In the genomic region with DNA sequence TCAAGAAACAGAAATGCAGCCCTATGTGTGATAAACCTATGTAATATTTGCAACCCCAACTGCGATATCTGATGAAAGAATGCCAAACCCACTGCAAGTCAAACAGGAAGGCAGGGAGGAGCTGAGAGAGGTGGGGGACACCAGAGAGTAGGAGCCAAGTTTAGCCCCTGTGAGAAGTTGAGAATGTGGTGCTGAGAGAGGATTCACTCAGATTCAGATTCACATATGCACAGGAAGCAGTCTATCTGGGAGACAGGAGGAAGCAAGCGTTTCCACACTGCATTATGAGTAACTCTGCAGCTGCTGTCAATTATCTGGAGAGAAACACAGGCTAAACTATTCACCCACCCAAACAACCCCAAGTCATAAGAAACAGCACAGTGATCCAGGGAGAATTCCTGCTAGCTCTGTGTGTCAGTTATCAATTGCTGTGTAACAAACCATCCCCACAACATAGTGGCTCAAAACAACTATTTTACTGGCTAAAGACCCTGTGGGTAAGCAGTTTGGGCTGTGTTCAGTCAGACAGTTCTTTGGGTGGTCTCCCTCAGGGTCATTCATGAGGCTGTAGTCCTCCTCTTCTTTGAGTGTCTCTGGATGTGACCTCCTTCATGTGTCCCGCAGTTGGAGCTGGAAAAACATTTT, we compare ENCODE assay signal across 1 cellular context.
TF ChIP-seq lines count a peak whose summit lies in the region.

No MANE protein-coding gene starts in this region.

TF ChIP-seq in WTC11, 78 proteins besides CTCF, POLR2A, EP300 and RAD21 (continued from another document):
- TF ChIP-seq, protein P1, sequence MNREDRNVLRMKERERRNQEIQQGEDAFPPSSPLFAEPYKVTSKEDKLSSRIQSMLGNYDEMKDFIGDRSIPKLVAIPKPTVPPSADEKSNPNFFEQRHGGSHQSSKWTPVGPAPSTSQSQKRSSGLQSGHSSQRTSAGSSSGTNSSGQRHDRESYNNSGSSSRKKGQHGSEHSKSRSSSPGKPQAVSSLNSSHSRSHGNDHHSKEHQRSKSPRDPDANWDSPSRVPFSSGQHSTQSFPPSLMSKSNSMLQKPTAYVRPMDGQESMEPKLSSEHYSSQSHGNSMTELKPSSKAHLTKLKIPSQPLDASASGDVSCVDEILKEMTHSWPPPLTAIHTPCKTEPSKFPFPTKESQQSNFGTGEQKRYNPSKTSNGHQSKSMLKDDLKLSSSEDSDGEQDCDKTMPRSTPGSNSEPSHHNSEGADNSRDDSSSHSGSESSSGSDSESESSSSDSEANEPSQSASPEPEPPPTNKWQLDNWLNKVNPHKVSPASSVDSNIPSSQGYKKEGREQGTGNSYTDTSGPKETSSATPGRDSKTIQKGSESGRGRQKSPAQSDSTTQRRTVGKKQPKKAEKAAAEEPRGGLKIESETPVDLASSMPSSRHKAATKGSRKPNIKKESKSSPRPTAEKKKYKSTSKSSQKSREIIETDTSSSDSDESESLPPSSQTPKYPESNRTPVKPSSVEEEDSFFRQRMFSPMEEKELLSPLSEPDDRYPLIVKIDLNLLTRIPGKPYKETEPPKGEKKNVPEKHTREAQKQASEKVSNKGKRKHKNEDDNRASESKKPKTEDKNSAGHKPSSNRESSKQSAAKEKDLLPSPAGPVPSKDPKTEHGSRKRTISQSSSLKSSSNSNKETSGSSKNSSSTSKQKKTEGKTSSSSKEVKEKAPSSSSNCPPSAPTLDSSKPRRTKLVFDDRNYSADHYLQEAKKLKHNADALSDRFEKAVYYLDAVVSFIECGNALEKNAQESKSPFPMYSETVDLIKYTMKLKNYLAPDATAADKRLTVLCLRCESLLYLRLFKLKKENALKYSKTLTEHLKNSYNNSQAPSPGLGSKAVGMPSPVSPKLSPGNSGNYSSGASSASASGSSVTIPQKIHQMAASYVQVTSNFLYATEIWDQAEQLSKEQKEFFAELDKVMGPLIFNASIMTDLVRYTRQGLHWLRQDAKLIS (CRISPR knock-in tag; IDR thresholded peaks at IDR 0.05; ENCODE audit: borderline replicate concordance) = no peak
- TF ChIP-seq IRF2 (CRISPR knock-in tag; IDR thresholded peaks at IDR 0.05; ENCODE audit: borderline replicate concordance, low read depth) (no peak), OVOL2 (CRISPR knock-in tag; IDR thresholded peaks at IDR 0.05; ENCODE audit: borderline replicate concordance) (no peak), TEAD4 (CRISPR knock-in tag; IDR thresholded peaks at IDR 0.05) (no peak), TCF7 (CRISPR knock-in tag; IDR thresholded peaks at IDR 0.05; ENCODE audit: low read depth) (no peak)
- TF ChIP-seq, protein P2, sequence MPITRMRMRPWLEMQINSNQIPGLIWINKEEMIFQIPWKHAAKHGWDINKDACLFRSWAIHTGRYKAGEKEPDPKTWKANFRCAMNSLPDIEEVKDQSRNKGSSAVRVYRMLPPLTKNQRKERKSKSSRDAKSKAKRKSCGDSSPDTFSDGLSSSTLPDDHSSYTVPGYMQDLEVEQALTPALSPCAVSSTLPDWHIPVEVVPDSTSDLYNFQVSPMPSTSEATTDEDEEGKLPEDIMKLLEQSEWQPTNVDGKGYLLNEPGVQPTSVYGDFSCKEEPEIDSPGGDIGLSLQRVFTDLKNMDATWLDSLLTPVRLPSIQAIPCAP (CRISPR knock-in tag; IDR thresholded peaks at IDR 0.05) = no peak
- TF ChIP-seq, protein P3, sequence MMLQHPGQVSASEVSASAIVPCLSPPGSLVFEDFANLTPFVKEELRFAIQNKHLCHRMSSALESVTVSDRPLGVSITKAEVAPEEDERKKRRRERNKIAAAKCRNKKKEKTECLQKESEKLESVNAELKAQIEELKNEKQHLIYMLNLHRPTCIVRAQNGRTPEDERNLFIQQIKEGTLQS (CRISPR knock-in tag; conservative IDR thresholded peaks at IDR 0.05) = no peak
- TF ChIP-seq, protein P4, sequence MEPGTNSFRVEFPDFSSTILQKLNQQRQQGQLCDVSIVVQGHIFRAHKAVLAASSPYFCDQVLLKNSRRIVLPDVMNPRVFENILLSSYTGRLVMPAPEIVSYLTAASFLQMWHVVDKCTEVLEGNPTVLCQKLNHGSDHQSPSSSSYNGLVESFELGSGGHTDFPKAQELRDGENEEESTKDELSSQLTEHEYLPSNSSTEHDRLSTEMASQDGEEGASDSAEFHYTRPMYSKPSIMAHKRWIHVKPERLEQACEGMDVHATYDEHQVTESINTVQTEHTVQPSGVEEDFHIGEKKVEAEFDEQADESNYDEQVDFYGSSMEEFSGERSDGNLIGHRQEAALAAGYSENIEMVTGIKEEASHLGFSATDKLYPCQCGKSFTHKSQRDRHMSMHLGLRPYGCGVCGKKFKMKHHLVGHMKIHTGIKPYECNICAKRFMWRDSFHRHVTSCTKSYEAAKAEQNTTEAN (CRISPR knock-in tag; IDR thresholded peaks at IDR 0.05) = no peak
TF ChIP-seq in WTC11: peak in this region for 0.
